In the genomic region with DNA sequence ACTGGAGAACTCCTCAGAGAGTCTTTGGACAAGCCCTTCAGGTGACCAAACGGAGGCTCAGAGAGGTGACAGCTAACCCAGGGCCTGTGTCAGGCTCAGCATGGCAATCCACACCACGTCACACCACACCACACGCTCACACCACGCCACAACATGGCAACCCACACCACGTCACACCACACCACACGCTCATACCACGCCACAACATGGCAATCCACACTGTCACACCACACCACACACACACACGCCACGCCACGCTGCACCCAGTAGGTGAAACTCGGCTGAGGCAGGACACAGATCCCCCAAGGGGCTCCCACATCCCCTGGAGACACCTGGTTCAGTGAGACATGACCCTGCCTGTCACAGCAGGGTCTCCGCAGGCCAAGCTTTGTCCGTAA, we compare ENCODE assay signal across 1 cellular context.
TF ChIP-seq lines count a peak whose summit lies in the region.

No MANE protein-coding gene starts in this region.

TF ChIP-seq in WTC11, 78 proteins besides CTCF, POLR2A, EP300 and RAD21:
- TF ChIP-seq, protein P1, sequence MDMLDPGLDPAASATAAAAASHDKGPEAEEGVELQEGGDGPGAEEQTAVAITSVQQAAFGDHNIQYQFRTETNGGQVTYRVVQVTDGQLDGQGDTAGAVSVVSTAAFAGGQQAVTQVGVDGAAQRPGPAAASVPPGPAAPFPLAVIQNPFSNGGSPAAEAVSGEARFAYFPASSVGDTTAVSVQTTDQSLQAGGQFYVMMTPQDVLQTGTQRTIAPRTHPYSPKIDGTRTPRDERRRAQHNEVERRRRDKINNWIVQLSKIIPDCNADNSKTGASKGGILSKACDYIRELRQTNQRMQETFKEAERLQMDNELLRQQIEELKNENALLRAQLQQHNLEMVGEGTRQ (CRISPR knock-in tag; IDR thresholded peaks at IDR 0.05), result no peak
- TF ChIP-seq NR2C2 (CRISPR knock-in tag; IDR thresholded peaks at IDR 0.05), result peak; percentile 6; the same call in 1 of the 2 replicates
- TF ChIP-seq, protein P2, sequence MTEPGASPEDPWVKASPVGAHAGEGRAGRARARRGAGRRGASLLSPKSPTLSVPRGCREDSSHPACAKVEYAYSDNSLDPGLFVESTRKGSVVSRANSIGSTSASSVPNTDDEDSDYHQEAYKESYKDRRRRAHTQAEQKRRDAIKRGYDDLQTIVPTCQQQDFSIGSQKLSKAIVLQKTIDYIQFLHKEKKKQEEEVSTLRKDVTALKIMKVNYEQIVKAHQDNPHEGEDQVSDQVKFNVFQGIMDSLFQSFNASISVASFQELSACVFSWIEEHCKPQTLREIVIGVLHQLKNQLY (CRISPR knock-in tag; IDR thresholded peaks at IDR 0.05), result no peak
- TF ChIP-seq, protein P3, sequence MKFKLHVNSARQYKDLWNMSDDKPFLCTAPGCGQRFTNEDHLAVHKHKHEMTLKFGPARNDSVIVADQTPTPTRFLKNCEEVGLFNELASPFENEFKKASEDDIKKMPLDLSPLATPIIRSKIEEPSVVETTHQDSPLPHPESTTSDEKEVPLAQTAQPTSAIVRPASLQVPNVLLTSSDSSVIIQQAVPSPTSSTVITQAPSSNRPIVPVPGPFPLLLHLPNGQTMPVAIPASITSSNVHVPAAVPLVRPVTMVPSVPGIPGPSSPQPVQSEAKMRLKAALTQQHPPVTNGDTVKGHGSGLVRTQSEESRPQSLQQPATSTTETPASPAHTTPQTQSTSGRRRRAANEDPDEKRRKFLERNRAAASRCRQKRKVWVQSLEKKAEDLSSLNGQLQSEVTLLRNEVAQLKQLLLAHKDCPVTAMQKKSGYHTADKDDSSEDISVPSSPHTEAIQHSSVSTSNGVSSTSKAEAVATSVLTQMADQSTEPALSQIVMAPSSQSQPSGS (CRISPR knock-in tag; IDR thresholded peaks at IDR 0.05; ENCODE audit: borderline replicate concordance, low read depth), result no peak
